ENCODE assay signal across 8 cellular contexts in genomic region chr14:68779761-68780323, GRCh38. TPM values are rescaled to one million over a fixed set of nuclear protein-coding genes. Genes with fewer than 3 reads are reported as not detected.
DNase-seq lines count a peak whose midpoint lies in the region; ATAC-seq and TF ChIP-seq lines count a peak whose summit lies in the region.

No MANE protein-coding gene starts in this region.

- DNase-seq in LHCN-M2 (ENCODE audit: low read depth), result peak; percentile 99
- DNase-seq in activated effector memory CD4-positive, alpha-beta T cell treated with Interleukin-2 at 50 U/mL for 16 hours, result peak; percentile 52
- DNase-seq in glomerular visceral epithelial cell (ENCODE audit: extremely low spot score), result peak; percentile 94
- DNase-seq in stimulated activated CD8-positive, alpha-beta memory T cell treated with anti-CD3 and anti-CD28 coated beads, Interleukin-15, amount 100 ng/mL, for 1 hour (ENCODE audit: low read depth), result peak; percentile 34
- DNase-seq in BE2C, result no peak
- DNase-seq in occipital lobe (lab: John Stamatoyannopoulos, UW), result no peak
- DNase-seq in NCI-H128 (lab: John Stamatoyannopoulos, UW; ENCODE audit: unreplicated experiment), result no peak

- no peaks in the 10 kb centered on the region for H3K9me3 ChIP-seq in BE2C

- no peaks in the 10 kb centered on the region for H3K27me3 ChIP-seq in BE2C

- ATAC-seq in GM21526 (IDR thresholded peaks at IDR 0.05; ENCODE audit: low FRiP score, unreplicated experiment), result no peak

- no peaks in the 10 kb centered on the region for H3K4me1 ChIP-seq in BE2C

- no peak overlapping the region for H3K4me3 ChIP-seq in BE2C (ENCODE audit: low read depth, low read length)

- H3K36me3 ChIP-seq in BE2C, result no peaks in the 10 kb centered on the region

- TF ChIP-seq CTCF in BE2C (IDR thresholded peaks at IDR 0.05; ENCODE audit: low read depth, low read length), result no peak

RNA-seq across cellular contexts. Expression of gene ZFP36L1, which starts 13.0 kb away (rescaled TPM):
- 238 and 342 TPM in 2 replicates for total RNA-seq in LHCN-M2 (2014; rRNA removed)
- 251 TPM for polyA plus RNA-seq in LHCN-M2 (2012)
- 0.71 TPM for polyA plus RNA-seq in BE2C (2012; ENCODE audit: insufficient read depth, insufficient read length, low read depth)
- total RNA-seq in occipital lobe, result 7.3 TPM

Comparison
In these comparisons a context has a peak if more than half of its experiments do, and no peak if none do; other contexts are left out.
1. DNase-seq: peak in LHCN-M2 (single experiment), activated effector memory CD4-positive, alpha-beta T cell treated with Interleukin-2 at 50 U/mL for 16 hours (single experiment), glomerular visceral epithelial cell (single experiment) and stimulated activated CD8-positive, alpha-beta memory T cell treated with anti-CD3 and anti-CD28 coated beads, Interleukin-15, amount 100 ng/mL, for 1 hour (single experiment); none in BE2C (single experiment), occipital lobe (single experiment) and NCI-H128 (single experiment).
2. RNA of gene ZFP36L1, which starts 13.0 kb away (total RNA-seq): 238 to 342 TPM in LHCN-M2; 7.3 TPM in occipital lobe (single experiment); every median in the first group is over 10 times any median in the second.